8 cellular contexts compared by ENCODE assay signal in the genomic region with DNA sequence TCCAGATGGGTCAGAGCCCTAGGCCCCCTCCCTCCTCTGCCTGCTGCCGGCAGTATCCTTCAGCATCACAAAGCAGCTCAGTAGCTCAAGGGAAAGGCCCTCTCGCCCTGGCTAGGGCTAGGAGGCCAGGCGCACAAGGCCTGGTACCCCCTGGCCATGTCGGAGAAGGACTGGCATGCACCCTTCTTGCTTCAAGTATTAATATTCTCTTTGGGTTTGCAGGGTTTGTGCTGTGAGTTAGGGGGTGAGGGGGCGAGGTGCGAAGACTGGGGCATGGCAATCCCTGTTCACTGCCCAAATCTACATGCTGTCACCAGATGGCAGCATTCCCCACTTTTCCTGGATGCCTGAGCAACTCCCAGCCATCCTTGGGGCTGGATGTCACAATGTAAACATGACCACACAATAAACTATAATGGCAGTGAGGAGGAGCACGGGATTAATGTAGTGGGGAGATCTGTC.
DNase-seq lines count a peak whose midpoint lies in the region; ATAC-seq, FAIRE-seq and TF ChIP-seq lines count a peak whose summit lies in the region.

No MANE protein-coding gene starts in this region.

- in situ Hi-C loops in GM12878 (cut with MboI) = no loop called here

- no peak overlapping the region for H3K9ac ChIP-seq in GM12878 (ENCODE audit: control insufficient read depth, insufficient read depth, low read length)

- no peak overlapping the region for H3K4me2 ChIP-seq in GM12878 (ENCODE audit: control insufficient read depth, insufficient read depth)

- DNase-seq in AG10803 (ENCODE audit: low read depth) (peak; percentile 83), GM12891 (ENCODE audit: insufficient read length, low spot score) (no peak), NCI-H226 (peak; percentile 43), GM12878 (ENCODE audit: low read depth, low spot score) (no peak), iPS DF 4.7 (ENCODE audit: extremely low read depth, low spot score) (peak; percentile 44), stromal cell of bone marrow (ENCODE audit: low read depth) (peak; percentile 64), germinal center (ENCODE audit: low spot score) (no peak)

- TF ChIP-seq EP300 in GM12878 (IDR thresholded peaks at IDR 0.05; ENCODE audit: borderline replicate concordance in 1 of 2, control insufficient read depth in 1 of 2, low read depth in 2 of 2, low read length in 2 of 2) = no peak

- H4K20me1 ChIP-seq in GM12878 (ENCODE audit: control insufficient read depth, insufficient read depth) = no peaks in the 10 kb centered on the region

- intact Hi-C loops in GM12878 (cut with micrococcal nuclease; ENCODE audit: unreplicated experiment) = loop anchor here (10.0 kb wide), 1 partner anchor 184 kb away; no protein-coding TSS in a partner anchor

- FAIRE-seq in GM12891 (lab: Jason Lieb, UNC) (peak; percentile 88), GM12878 (lab: Jason Lieb, UNC) (peak; percentile 73)

- BruUV-seq in GM12878 (replicated peaks; lab: Mats Ljungman, UMichigan) = no TSS peak

- no peak overlapping the region for H2AFZ ChIP-seq in GM12878 (ENCODE audit: control insufficient read depth, low read depth, low read length)

- no peak for TF ChIP-seq POLR2A in GM12891 (IDR thresholded peaks at IDR 0.05; ENCODE audit: low read depth, low read length)
- TF ChIP-seq POLR2A in GM12878 (IDR thresholded peaks at IDR 0.05; ENCODE audit: low read depth, low read length) = no peak

- WGBS in GM12878 (ENCODE audit: insufficient coverage, insufficient replicate concordance, low lambda C conversion rate, missing lambda C conversion rate) = 77% methylated on average over 7 of the region's 7 CpGs

- H3K4me1 ChIP-seq in GM12878 (ENCODE audit: control insufficient read depth, insufficient read depth, low read length) = no peaks in the 10 kb centered on the region

- POLR2A ChIA-PET in GM12878 (lab: Charles Lee) = no interaction called here

- TF ChIP-seq CTCF in AG10803 (conservative IDR thresholded peaks at IDR 0.05; ENCODE audit: low read length) = peak; percentile 77
- TF ChIP-seq CTCF in GM12878 (IDR thresholded peaks at IDR 0.05 in 2 of 3, conservative IDR thresholded peaks at IDR 0.05 in 1 of 3; ENCODE audit: control insufficient read depth in 2 of 3, extremely low read depth in 1 of 3, insufficient read depth in 1 of 3, low read depth in 3 of 3, low read length in 3 of 3) = peak; percentile 42 to 66 (median 46); a peak in 5 of 6 replicates

- no peaks in the 10 kb centered on the region for H3K9me3 ChIP-seq in GM12878 (replicated peaks; ENCODE audit: control insufficient read depth, insufficient read depth, low read length)

- H3K4me3 ChIP-seq in AG10803 (ENCODE audit: low read length) (no peak overlapping the region), GM12878 (no peak overlapping the region)

- H3K79me2 ChIP-seq in GM12878 (ENCODE audit: control insufficient read depth, insufficient read depth, low read length) = no peaks in the 10 kb centered on the region

- RAD21 ChIA-PET in GM12878 (lab: Charles Lee; ENCODE audit: unreplicated experiment) = no interaction called here

- peaks cover 5% of the 10 kb centered on the region in 2 experiments; a peak in 3 of 4 replicates for H3K36me3 ChIP-seq in GM12878 (ENCODE audit: control insufficient read depth in 2 of 2, insufficient read depth in 2 of 2, low read length in 1 of 2)

- ATAC-seq in GM12878 (peak; percentile 48; the same call in 2 of the 3 replicates), GM19463 (IDR thresholded peaks at IDR 0.05; ENCODE audit: unreplicated experiment) (no peak)

- SMC1A ChIA-PET in GM12878 (lab: Charles Lee; ENCODE audit: uncharacterized antibody, unreplicated experiment) = interaction anchor here (0.7 to 1.1 kb wide), 3 partner anchors 81 to 88 kb away, joined by 3 to 6 read pairs (median 4); no protein-coding TSS in a partner anchor

- no peak overlapping the region for H3K27ac ChIP-seq in GM12878 (ENCODE audit: control insufficient read depth, insufficient read depth)

- TF ChIP-seq RAD21 in GM12878 (IDR thresholded peaks at IDR 0.05; ENCODE audit: insufficient read depth, low read depth, low read length) = peak; percentile 57

- H3K27me3 ChIP-seq in GM12878 (replicated peaks in 1 of 2; ENCODE audit: control insufficient read depth in 2 of 2, insufficient read depth in 2 of 2, low read length in 1 of 2) = no peaks in the 10 kb centered on the region

- CTCF ChIA-PET in GM12878 (lab: Yijun Ruan, JAX) = interaction anchor here (0.6 to 1.8 kb wide), 5 partner anchors 14 to 123 kb away, joined by 3 to 4 read pairs (median 4); no protein-coding TSS in a partner anchor

TF ChIP-seq in GM12891, 5 proteins besides CTCF, POLR2A, EP300 and RAD21:
- no peak for TF ChIP-seq POU2F2 (IDR thresholded peaks at IDR 0.05; ENCODE audit: low read depth, low read length)
- TF ChIP-seq SPI1 (IDR thresholded peaks at IDR 0.05; ENCODE audit: low read depth, low read length) = no peak
- no peak for TF ChIP-seq PAX5 (IDR thresholded peaks at IDR 0.05; ENCODE audit: insufficient read depth, low read length, severe bottlenecking)
- TF ChIP-seq POLR2AphosphoS5 (IDR thresholded peaks at IDR 0.05; ENCODE audit: low read depth, low read length) = no peak

TF ChIP-seq in GM12878, 131 proteins besides CTCF, POLR2A, EP300 and RAD21:
- TF ChIP-seq NBN (IDR thresholded peaks at IDR 0.05) (no peak), BACH1 (IDR thresholded peaks at IDR 0.05; ENCODE audit: borderline replicate concordance) (no peak), NFXL1 (IDR thresholded peaks at IDR 0.05; ENCODE audit: borderline replicate concordance) (no peak), SMC3 (IDR thresholded peaks at IDR 0.05; ENCODE audit: borderline replicate concordance, low read length) (peak; percentile 47; the same call in 1 of the 2 replicates), SIN3A (IDR thresholded peaks at IDR 0.05; ENCODE audit: low read depth, low read length) (no peak)
- TF ChIP-seq, protein P1, sequence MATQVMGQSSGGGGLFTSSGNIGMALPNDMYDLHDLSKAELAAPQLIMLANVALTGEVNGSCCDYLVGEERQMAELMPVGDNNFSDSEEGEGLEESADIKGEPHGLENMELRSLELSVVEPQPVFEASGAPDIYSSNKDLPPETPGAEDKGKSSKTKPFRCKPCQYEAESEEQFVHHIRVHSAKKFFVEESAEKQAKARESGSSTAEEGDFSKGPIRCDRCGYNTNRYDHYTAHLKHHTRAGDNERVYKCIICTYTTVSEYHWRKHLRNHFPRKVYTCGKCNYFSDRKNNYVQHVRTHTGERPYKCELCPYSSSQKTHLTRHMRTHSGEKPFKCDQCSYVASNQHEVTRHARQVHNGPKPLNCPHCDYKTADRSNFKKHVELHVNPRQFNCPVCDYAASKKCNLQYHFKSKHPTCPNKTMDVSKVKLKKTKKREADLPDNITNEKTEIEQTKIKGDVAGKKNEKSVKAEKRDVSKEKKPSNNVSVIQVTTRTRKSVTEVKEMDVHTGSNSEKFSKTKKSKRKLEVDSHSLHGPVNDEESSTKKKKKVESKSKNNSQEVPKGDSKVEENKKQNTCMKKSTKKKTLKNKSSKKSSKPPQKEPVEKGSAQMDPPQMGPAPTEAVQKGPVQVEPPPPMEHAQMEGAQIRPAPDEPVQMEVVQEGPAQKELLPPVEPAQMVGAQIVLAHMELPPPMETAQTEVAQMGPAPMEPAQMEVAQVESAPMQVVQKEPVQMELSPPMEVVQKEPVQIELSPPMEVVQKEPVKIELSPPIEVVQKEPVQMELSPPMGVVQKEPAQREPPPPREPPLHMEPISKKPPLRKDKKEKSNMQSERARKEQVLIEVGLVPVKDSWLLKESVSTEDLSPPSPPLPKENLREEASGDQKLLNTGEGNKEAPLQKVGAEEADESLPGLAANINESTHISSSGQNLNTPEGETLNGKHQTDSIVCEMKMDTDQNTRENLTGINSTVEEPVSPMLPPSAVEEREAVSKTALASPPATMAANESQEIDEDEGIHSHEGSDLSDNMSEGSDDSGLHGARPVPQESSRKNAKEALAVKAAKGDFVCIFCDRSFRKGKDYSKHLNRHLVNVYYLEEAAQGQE (IDR thresholded peaks at IDR 0.05; ENCODE audit: low read depth, low read length) = no peak

Comparison
In these comparisons a context has a peak if more than half of its experiments do, and no peak if none do; other contexts are left out.
1. DNase-seq: peak in AG10803 (single experiment), NCI-H226 (single experiment), iPS DF 4.7 (single experiment) and stromal cell of bone marrow (single experiment); none in GM12891 (single experiment), GM12878 (single experiment) and germinal center (single experiment).